ENCODE assay signal across 9 cellular contexts in genomic region chr14:28756896-28757570, GRCh38. TPM values are rescaled to one million over a fixed set of nuclear protein-coding genes. Genes with fewer than 3 reads are reported as not detected.
DNase-seq lines count a peak whose midpoint lies in the region; ATAC-seq, FAIRE-seq and TF ChIP-seq lines count a peak whose summit lies in the region.
"Had no signal": no experiment of that assay in that cellular context is flagged by ENCODE, and none has a peak within 500 bp of the region (broad histone marks: within the 10 kb centered on the region; RNA-seq: fewer than 3 reads in every experiment).

No MANE protein-coding gene starts in this region.

- TF ChIP-seq RAD21 in neural cell (conservative IDR thresholded peaks at IDR 0.05) = peak; percentile 66

- ATAC-seq in mucosa of descending colon = no peak
- no peak for ATAC-seq in GM18909 (IDR thresholded peaks at IDR 0.05; ENCODE audit: poor library complexity, unreplicated experiment)

- H3F3A ChIP-seq in neural cell (ENCODE audit: insufficient read depth, low read length, poor library complexity, severe bottlenecking) = peaks cover 9% of the 10 kb centered on the region

- intact Hi-C loops in mucosa of descending colon (cut with DNase I, micrococcal nuclease) = loop anchor here in 1 of 2 donors (10.0 kb wide), 1 partner anchor 778 kb away; no protein-coding TSS in a partner anchor

- H3K9me2 ChIP-seq in neural cell (ENCODE audit: insufficient read depth, low read length) = no peaks in the 10 kb centered on the region

- H3K9me3 ChIP-seq in neural cell (ENCODE audit: low read length) (no peaks in the 10 kb centered on the region), mucosa of descending colon (no peaks in the 10 kb centered on the region)

- peak overlapping the region; percentile 97 for H3K4me2 ChIP-seq in neural cell (ENCODE audit: low read length)

- no peaks in the 10 kb centered on the region for H3K36me3 ChIP-seq in neural cell (ENCODE audit: insufficient read depth, low read length)
- H3K36me3 ChIP-seq in mucosa of descending colon (ENCODE audit: low read depth) = no peaks in the 10 kb centered on the region

- no peak for TF ChIP-seq EP300 in neural cell (conservative IDR thresholded peaks at IDR 0.05; ENCODE audit: poor library complexity, severe bottlenecking)

- DNase-seq in EH (ENCODE audit: low read depth) (peak; percentile 43), choroid plexus epithelial cell (ENCODE audit: low read depth) (peak; percentile 77), NCI-H1417 (lab: John Stamatoyannopoulos, UW) (no peak), mucosa of descending colon (no peak), GM12891 (ENCODE audit: insufficient read length, low spot score) (no peak)
- DNase-seq: activated gamma-delta T cell treated with Interleukin-2 at 50 U/mL for 16 hours had no signal

- peak overlapping the region; percentile 91 for H3K9ac ChIP-seq in neural cell (ENCODE audit: low read length)

- no peak for FAIRE-seq in GM12891 (lab: Jason Lieb, UNC)

- TF ChIP-seq CTCF in LNCAP (IDR thresholded peaks at IDR 0.05) = peak; percentile 9; the same call in 1 of the 2 replicates
- TF ChIP-seq CTCF in choroid plexus epithelial cell (conservative IDR thresholded peaks at IDR 0.05; ENCODE audit: low read depth, low read length) = peak; percentile 88
- peak; percentile 82 for TF ChIP-seq CTCF in neural cell (IDR thresholded peaks at IDR 0.05; ENCODE audit: poor library complexity, severe bottlenecking)
- no peak for TF ChIP-seq CTCF in mucosa of descending colon (IDR thresholded peaks at IDR 0.05)

- no peak for TF ChIP-seq POLR2A in GM12891 (IDR thresholded peaks at IDR 0.05; ENCODE audit: low read depth, low read length)

- peaks cover 99% of the 10 kb centered on the region for H3K79me2 ChIP-seq in neural cell (replicated peaks; ENCODE audit: insufficient read depth, low read length)

- H4K20me1 ChIP-seq in neural cell (ENCODE audit: insufficient read depth) = no peaks in the 10 kb centered on the region

- H3K27me3 ChIP-seq in neural cell (ENCODE audit: insufficient read depth, low read depth, low read length) = no peaks in the 10 kb centered on the region

- H3K4me3 ChIP-seq in choroid plexus epithelial cell (ENCODE audit: low read depth, low read length) (no peak overlapping the region), neural cell (ENCODE audit: low read length) (peak overlapping the region; percentile 66), mucosa of descending colon (no peak overlapping the region)

- H2AFZ ChIP-seq in neural cell (ENCODE audit: low read depth, low read length) = no peak overlapping the region

- peak overlapping the region; percentile 90 for H3K27ac ChIP-seq in neural cell (ENCODE audit: low read length)

- H3K4me1 ChIP-seq in mucosa of descending colon (ENCODE audit: low read depth) = no peaks in the 10 kb centered on the region

TF ChIP-seq in neural cell, 6 proteins besides CTCF, POLR2A, EP300 and RAD21:
- peak; percentile 53 for TF ChIP-seq POLR2AphosphoS5 (IDR thresholded peaks at IDR 0.05)
- no peak for TF ChIP-seq MXI1 (conservative IDR thresholded peaks at IDR 0.05; ENCODE audit: poor library complexity, severe bottlenecking)
- no peak for TF ChIP-seq TAF1 (IDR thresholded peaks at IDR 0.05; ENCODE audit: low read depth)
- peak; percentile 66 for TF ChIP-seq SMC3 (conservative IDR thresholded peaks at IDR 0.05; ENCODE audit: poor library complexity)
- TF ChIP-seq EZH2 (IDR thresholded peaks at IDR 0.05; ENCODE audit: borderline replicate concordance, insufficient read depth, low read length, poor library complexity, severe bottlenecking) = no peak
- TF ChIP-seq REST (IDR thresholded peaks at IDR 0.05; ENCODE audit: borderline replicate concordance) = peak; percentile 44
TF ChIP-seq in neural cell: peak in this region for 3.

TF ChIP-seq in GM12891, 5 proteins besides CTCF, POLR2A, EP300 and RAD21:
- TF ChIP-seq SPI1 (IDR thresholded peaks at IDR 0.05; ENCODE audit: low read depth, low read length) (no peak), PAX5 (IDR thresholded peaks at IDR 0.05; ENCODE audit: insufficient read depth, low read length, severe bottlenecking) (no peak)

RNA-seq across cellular contexts. Expression of gene FOXG1, which starts 9.6 kb away (rescaled TPM):
- polyA plus RNA-seq in neural cell = 53.5 and 54.0 TPM in 2 replicates
- 66.0 and 87.2 TPM in 2 replicates for polyA minus RNA-seq in neural cell
- total RNA-seq in mucosa of descending colon = not detected
- polyA plus RNA-seq in GM12891 (2012; ENCODE audit: low read depth, missing spikeins) = 4.3 TPM

Comparison
In these comparisons a context has a peak if more than half of its experiments do, and no peak if none do; other contexts are left out.
1. DNase-seq: peak in EH (single experiment) and choroid plexus epithelial cell (single experiment); none in NCI-H1417 (0 of 3), mucosa of descending colon (0 of 3) and GM12891 (single experiment).